In genomic region chr4:42302348-42302747, GRCh38 we compare ENCODE assay signal across 8 cellular contexts.
DNase-seq lines count a peak whose midpoint lies in the region; ATAC-seq, FAIRE-seq and TF ChIP-seq lines count a peak whose summit lies in the region.

No MANE protein-coding gene starts in this region.

- no CpG with 5 or more reads among the region's 4 CpGs for WGBS in trophoblast cell (ENCODE audit: extremely low coverage, insufficient coverage, insufficient read length)

- H2BK5ac ChIP-seq in trophoblast cell (ENCODE audit: low read depth, low read length, poor library complexity) = no peak overlapping the region

- no peak overlapping the region for H2BK120ac ChIP-seq in trophoblast cell (ENCODE audit: insufficient read depth, low read length, poor library complexity)

- no peaks in the 10 kb centered on the region for H3K27me3 ChIP-seq in HAP-1 (ENCODE audit: low read depth)
- peaks cover 3% of the 10 kb centered on the region for H3K27me3 ChIP-seq in effector memory CD4-positive, alpha-beta T cell (replicated peaks; ENCODE audit: control insufficient read depth, insufficient read depth, low read length, poor library complexity, severe bottlenecking)
- no peaks in the 10 kb centered on the region for H3K27me3 ChIP-seq in trophoblast cell (ENCODE audit: insufficient read depth, low read length)

- intact Hi-C loops in kidney (cut with DNase I) = no loop called here

- ATAC-seq in GM19035 (IDR thresholded peaks at IDR 0.05; ENCODE audit: unreplicated experiment) = no peak
- no peak for ATAC-seq in HG02884 (IDR thresholded peaks at IDR 0.05; ENCODE audit: unreplicated experiment)

- H3K36me3 ChIP-seq in HAP-1 (replicated peaks) (no peaks in the 10 kb centered on the region), kidney (ENCODE audit: control insufficient read depth in 1 of 2, insufficient read depth in 2 of 2, low read length in 2 of 2) (no peaks in the 10 kb centered on the region), trophoblast cell (ENCODE audit: control insufficient read depth in 1 of 2, insufficient read depth in 2 of 2, low read length in 2 of 2) (no peaks in the 10 kb centered on the region)
- H3K36me3 ChIP-seq in effector memory CD4-positive, alpha-beta T cell (ENCODE audit: control insufficient read depth, insufficient read depth, low read length) = no peaks in the 10 kb centered on the region

- no peak overlapping the region for H4K91ac ChIP-seq in trophoblast cell (ENCODE audit: low read depth, low read length)

- no peak overlapping the region for H3K9ac ChIP-seq in kidney (ENCODE audit: low read length in 2 of 2)
- H3K9ac ChIP-seq in trophoblast cell (ENCODE audit: low read length) = no peak overlapping the region

- H3K27ac ChIP-seq in RWPE1 (no peak overlapping the region), kidney (ENCODE audit: low read depth in 2 of 2, low read length in 2 of 2) (no peak overlapping the region), trophoblast cell (ENCODE audit: low read depth, low read length) (no peak overlapping the region)
- no peak overlapping the region for H3K27ac ChIP-seq in effector memory CD4-positive, alpha-beta T cell (ENCODE audit: insufficient read depth, low read length, poor library complexity, severe bottlenecking)

- peak; percentile 50 for DNase-seq in DMS53 treated with DMSO at 0.1 percent for 48 hours (lab: John Stamatoyannopoulos, UW; ENCODE audit: unreplicated experiment)
- peak; percentile 83 to 86 for DNase-seq in HAP-1 (ENCODE audit: low spot score in 2 of 2)
- DNase-seq in RWPE1 (ENCODE audit: low spot score) = peak; percentile 20
- no peak for DNase-seq in kidney
- DNase-seq in effector memory CD4-positive, alpha-beta T cell = no peak
- no peak for DNase-seq in trophoblast cell

- H3K9me3 ChIP-seq in HAP-1 = no peaks in the 10 kb centered on the region
- no peaks in the 10 kb centered on the region for H3K9me3 ChIP-seq in kidney (ENCODE audit: control insufficient read depth in 1 of 2, low read length in 2 of 2)
- H3K9me3 ChIP-seq in effector memory CD4-positive, alpha-beta T cell (ENCODE audit: control insufficient read depth, low read length) = no peaks in the 10 kb centered on the region
- H3K9me3 ChIP-seq in trophoblast cell (ENCODE audit: insufficient read depth, low read depth, low read length) = peaks cover 2% of the 10 kb centered on the region

- no peaks in the 10 kb centered on the region for H3K79me2 ChIP-seq in trophoblast cell (ENCODE audit: control insufficient read depth, insufficient read depth, low read length, poor library complexity)

- H3K4me1 ChIP-seq in HAP-1 (peaks cover 23% of the 10 kb centered on the region), kidney (ENCODE audit: control insufficient read depth in 1 of 2, insufficient read depth in 1 of 2, low read depth in 1 of 2, low read length in 2 of 2) (peaks cover 0 to 2% of the 10 kb centered on the region in 2 donors), trophoblast cell (ENCODE audit: control insufficient read depth in 1 of 2, insufficient read depth in 2 of 2, low read length in 2 of 2) (no peaks in the 10 kb centered on the region)
- H3K4me1 ChIP-seq in effector memory CD4-positive, alpha-beta T cell (ENCODE audit: control insufficient read depth, insufficient read depth, low read length, poor library complexity, severe bottlenecking) = no peaks in the 10 kb centered on the region

- no peak overlapping the region for H3K4me2 ChIP-seq in trophoblast cell (ENCODE audit: low read length)

- H2BK12ac ChIP-seq in trophoblast cell (ENCODE audit: low read length) = no peak overlapping the region

- no peak overlapping the region for H2AK5ac ChIP-seq in trophoblast cell (ENCODE audit: low read length)

- H3K23ac ChIP-seq in trophoblast cell (ENCODE audit: low read length) = no peak overlapping the region

- CTCF ChIA-PET in RWPE1 (lab: Yijun Ruan, JAX) = no interaction called here

- no peak overlapping the region for H2AFZ ChIP-seq in trophoblast cell (ENCODE audit: insufficient read depth, low read length, poor library complexity)

- H3K4ac ChIP-seq in trophoblast cell (ENCODE audit: low read depth, low read length) = no peak overlapping the region

- H3K18ac ChIP-seq in trophoblast cell (ENCODE audit: low read length) = no peak overlapping the region

- no peak overlapping the region for H4K12ac ChIP-seq in trophoblast cell (ENCODE audit: low read depth, low read length)

- in situ Hi-C loops in HAP-1 (cut with MboI; ENCODE audit: low sequenced_read_pairs) = no loop called here

- peak; percentile 25; the same call in 1 of the 2 replicates for TF ChIP-seq CTCF in RWPE1 (conservative IDR thresholded peaks at IDR 0.05; ENCODE audit: low read depth)
- peak; percentile 12 for TF ChIP-seq CTCF in kidney (IDR thresholded peaks at IDR 0.05; ENCODE audit: borderline replicate concordance, extremely low read depth, insufficient read depth)

- H3K4me3 ChIP-seq in HAP-1 (no peak overlapping the region), kidney (ENCODE audit: low read length in 2 of 2) (no peak overlapping the region), trophoblast cell (ENCODE audit: low read depth, low read length) (no peak overlapping the region)
- H3K4me3 ChIP-seq in effector memory CD4-positive, alpha-beta T cell (ENCODE audit: insufficient read depth, low read depth, low read length, poor library complexity, severe bottlenecking) = no peak overlapping the region

- no peaks in the 10 kb centered on the region for H3K79me1 ChIP-seq in trophoblast cell (ENCODE audit: low read length)

- no peak overlapping the region for H3K14ac ChIP-seq in trophoblast cell (ENCODE audit: low read length)

- POLR2A ChIA-PET in RWPE1 (lab: Yijun Ruan, JAX; ENCODE audit: low non-redundant PET) = no interaction called here

- no peak for FAIRE-seq in kidney (lab: Jason Lieb, UNC)

- no peak overlapping the region for H4K8ac ChIP-seq in trophoblast cell (ENCODE audit: low read depth, low read length)

Comparison
In these comparisons a context has a peak if more than half of its experiments do, and no peak if none do; other contexts are left out.
1. DNase-seq: peak in DMS53 treated with DMSO at 0.1 percent for 48 hours (single experiment), HAP-1 (2 of 2) and RWPE1 (single experiment); none in kidney (single experiment), effector memory CD4-positive, alpha-beta T cell (0 of 3) and trophoblast cell (0 of 2).